9 cellular contexts compared by ENCODE assay signal in the genomic region with DNA sequence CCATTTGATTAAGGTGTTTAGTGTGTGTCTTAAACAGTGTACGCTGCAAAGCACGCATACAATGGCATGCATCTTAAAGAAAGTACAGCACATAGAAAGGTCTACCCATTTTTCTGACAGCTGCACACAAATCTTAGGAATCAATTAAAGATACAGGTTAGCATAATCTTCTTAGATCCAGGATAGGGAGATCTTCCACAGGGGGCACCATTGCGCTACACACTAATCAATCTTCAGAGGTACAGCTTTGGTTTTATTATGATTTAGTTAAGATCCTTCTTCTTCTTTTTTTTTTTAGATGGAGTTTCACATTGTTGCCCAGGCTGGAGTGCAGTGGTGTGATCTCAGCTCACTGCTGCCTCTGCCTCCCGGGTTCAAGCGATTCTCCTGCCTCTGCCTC.
DNase-seq lines count a peak whose midpoint lies in the region; ATAC-seq and TF ChIP-seq lines count a peak whose summit lies in the region.
"Had no signal": no experiment of that assay in that cellular context is flagged by ENCODE, and none has a peak within 500 bp of the region (broad histone marks: within the 10 kb centered on the region; RNA-seq: fewer than 3 reads in every experiment).

No MANE protein-coding gene starts in this region.

- no peak for TF ChIP-seq POLR2A in thyroid gland (IDR thresholded peaks at IDR 0.05)

- peak in 3 of 6 experiments; percentile 30 to 39 (median 32) for TF ChIP-seq CTCF in thyroid gland (IDR thresholded peaks at IDR 0.05)
- TF ChIP-seq CTCF in CD8-positive, alpha-beta T cell (IDR thresholded peaks at IDR 0.05) = no peak

- H3K4me3 Mint-ChIP-seq in CD8-positive, alpha-beta T cell = no peak overlapping the region

- H3K27me3 ChIP-seq in thyroid gland = no peaks in the 10 kb centered on the region
- H3K27me3 ChIP-seq in CD8-positive, alpha-beta T cell (ENCODE audit: insufficient read depth, low read length) = no peaks in the 10 kb centered on the region

- H3K27ac ChIP-seq in thyroid gland = no peak overlapping the region
- no peak overlapping the region for H3K27ac ChIP-seq in CD8-positive, alpha-beta T cell (ENCODE audit: low read depth, low read length)

- H3K4me1 Mint-ChIP-seq in CD8-positive, alpha-beta T cell (ENCODE audit: low read depth) = no peaks in the 10 kb centered on the region

- peaks cover 19% of the 10 kb centered on the region for H3K36me3 Mint-ChIP-seq in CD8-positive, alpha-beta T cell

- CTCF ChIA-PET in CD8-positive, alpha-beta T cell (lab: Charles Lee) = interaction anchor here (0.6 kb wide), 1 partner anchor 690 kb away, joined by 5 read pairs; no protein-coding TSS in a partner anchor

- WGBS in thyroid gland, 2 donors = 88 to 93% methylated on average over 5 of the region's 5 CpGs

- no peak for ATAC-seq in CD8-positive, alpha-beta T cell
- ATAC-seq in HG02870 (IDR thresholded peaks at IDR 0.05; ENCODE audit: unreplicated experiment) = no peak
- ATAC-seq: left colon had no signal

- no peak overlapping the region for H3K4me3 ChIP-seq in thyroid gland (replicated peaks in 1 of 3)
- H3K4me3 ChIP-seq in CD8-positive, alpha-beta T cell (ENCODE audit: low read depth, low read length) = no peak overlapping the region

- intact Hi-C loops in thyroid gland (cut with DNase I) = no loop called here
- intact Hi-C loops in posterior vena cava (cut with DNase I) = no loop called here
- intact Hi-C loops in CD8-positive, alpha-beta T cell (cut with DNase I, micrococcal nuclease) = no loop called here

- no peak overlapping the region for H3K27ac Mint-ChIP-seq in CD8-positive, alpha-beta T cell

- H3K4me1 ChIP-seq in thyroid gland = no peaks in the 10 kb centered on the region
- H3K4me1 ChIP-seq in CD8-positive, alpha-beta T cell (ENCODE audit: insufficient read depth, low read length) = no peaks in the 10 kb centered on the region

- no peaks in the 10 kb centered on the region for H3K27me3 Mint-ChIP-seq in CD8-positive, alpha-beta T cell (ENCODE audit: low read depth)

- H3K9me3 ChIP-seq in thyroid gland = no peaks in the 10 kb centered on the region
- H3K9me3 ChIP-seq in CD8-positive, alpha-beta T cell (ENCODE audit: low read length) = no peaks in the 10 kb centered on the region

- H3K36me3 ChIP-seq in thyroid gland = no peaks in the 10 kb centered on the region
- no peaks in the 10 kb centered on the region for H3K36me3 ChIP-seq in CD8-positive, alpha-beta T cell (ENCODE audit: insufficient read depth, low read length)

- DNase-seq in stimulated activated CD4-positive, alpha-beta T cell treated with anti-CD3 and anti-CD28 coated beads, Interleukin-15, amount 100 ng/mL, for 24 hours = peak; percentile 13
- no peak for DNase-seq in stimulated activated CD4-positive, alpha-beta T cell treated with anti-CD3 and anti-CD28 coated beads, Interleukin-12 subunit alpha, Interleukin-12 subunit beta, amount 100 ng/mL, for 4 hours
- DNase-seq in NCI-H1694 (lab: John Stamatoyannopoulos, UW) = peak; percentile 4
- DNase-seq in dermis microvascular lymphatic vessel endothelial cell (ENCODE audit: low read depth in 2 of 2) = peak; percentile 10 to 45
- DNase-seq in thyroid gland = peak; percentile 27 to 35
- no peak for DNase-seq in posterior vena cava (ENCODE audit: low spot score)
- DNase-seq in CD8-positive, alpha-beta T cell = no peak

- H3K9me3 Mint-ChIP-seq in CD8-positive, alpha-beta T cell = no peaks in the 10 kb centered on the region

- POLR2A ChIA-PET in CD8-positive, alpha-beta T cell (lab: Charles Lee) = no interaction called here

Comparison
In these comparisons a context has a peak if more than half of its experiments do, and no peak if none do; other contexts are left out.
1. DNase-seq: peak in stimulated activated CD4-positive, alpha-beta T cell treated with anti-CD3 and anti-CD28 coated beads, Interleukin-15, amount 100 ng/mL, for 24 hours (single experiment), NCI-H1694 (single experiment), dermis microvascular lymphatic vessel endothelial cell (2 of 2) and thyroid gland (2 of 2); none in stimulated activated CD4-positive, alpha-beta T cell treated with anti-CD3 and anti-CD28 coated beads, Interleukin-12 subunit alpha, Interleukin-12 subunit beta, amount 100 ng/mL, for 4 hours (single experiment), posterior vena cava (single experiment) and CD8-positive, alpha-beta T cell (0 of 7).